In the genomic region with DNA sequence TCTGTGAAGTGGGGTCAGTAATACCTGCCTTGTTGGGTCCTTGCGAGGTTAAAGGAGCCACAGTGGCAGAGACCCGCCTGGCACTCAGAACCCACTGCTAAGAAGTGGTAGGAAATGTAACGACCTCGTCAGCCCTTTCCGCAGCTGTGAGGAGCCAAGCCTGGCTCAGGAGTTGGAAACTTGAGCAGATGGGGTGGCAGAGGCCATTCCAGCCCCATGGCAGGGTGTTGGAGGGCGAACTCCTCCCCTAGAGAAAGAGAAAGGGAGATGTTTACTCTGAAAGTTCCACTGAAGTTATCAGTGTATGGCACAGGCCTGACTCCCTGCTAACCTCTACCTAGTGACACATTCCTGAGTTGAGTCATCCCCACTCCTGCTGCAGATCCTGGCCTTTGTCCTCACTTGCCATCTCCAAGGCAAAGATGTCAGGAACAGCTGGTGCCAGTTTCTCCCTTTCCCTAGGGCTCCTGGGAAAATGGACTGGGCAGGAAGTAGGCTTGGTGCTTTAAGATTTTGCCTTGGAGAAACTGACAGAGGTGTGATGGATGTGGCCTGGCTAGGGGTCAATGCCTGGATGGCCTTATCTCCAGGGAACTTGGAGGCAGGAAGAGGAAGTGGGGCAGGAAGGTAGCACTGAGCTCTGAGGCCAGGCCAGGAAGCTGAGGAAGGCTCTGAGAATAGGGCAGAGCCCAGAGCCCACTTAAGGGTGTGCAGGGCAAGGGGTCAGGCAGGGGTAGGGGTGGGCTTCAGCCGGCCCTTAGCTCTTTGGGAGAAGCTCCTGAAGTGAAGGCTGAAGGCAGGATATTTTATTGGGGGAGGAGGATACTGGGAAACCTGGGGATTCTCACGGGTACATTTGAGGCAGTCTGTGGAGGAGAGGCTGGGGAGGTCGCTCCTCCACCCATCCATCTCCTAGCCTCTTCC, we compare ENCODE assay signal across 8 cellular contexts. TPM values are rescaled to one million over a fixed set of nuclear protein-coding genes. Genes with fewer than 3 reads are reported as not detected.
DNase-seq lines count a peak whose midpoint lies in the region; ATAC-seq and TF ChIP-seq lines count a peak whose summit lies in the region.

No MANE protein-coding gene starts in this region.

- peak; percentile 49 for ATAC-seq in GM18502 (IDR thresholded peaks at IDR 0.05; ENCODE audit: poor library complexity, unreplicated experiment)
- peak; percentile 34 for ATAC-seq in HG02759 (IDR thresholded peaks at IDR 0.05; ENCODE audit: unreplicated experiment)
- ATAC-seq in T-cell (replicated peaks in 1 of 4), result peak; percentile 58 to 61 (median 60)
- peak; percentile 87 for ATAC-seq in mucosa of descending colon
- peak; percentile 61 for ATAC-seq in aorta (ENCODE audit: low FRiP score)

- H3K27me3 ChIP-seq in effector memory CD4-positive, alpha-beta T cell (replicated peaks; ENCODE audit: control insufficient read depth, insufficient read depth, low read length, poor library complexity, severe bottlenecking), result no peaks in the 10 kb centered on the region
- H3K27me3 ChIP-seq in aorta (ENCODE audit: control insufficient read depth in 1 of 2, insufficient read depth in 2 of 2, low read length in 1 of 2), result no peaks in the 10 kb centered on the region

- POLR2A ChIA-PET in T-cell (lab: Charles Lee), result interaction anchor here in 1 of 2 donors (0.6 kb wide), 1 partner anchor 10 kb away, joined by 4 read pairs; no protein-coding TSS in a partner anchor

- peak overlapping the region; percentile 65 for H3K4me3 ChIP-seq in effector memory CD4-positive, alpha-beta T cell (ENCODE audit: insufficient read depth, low read depth, low read length, poor library complexity, severe bottlenecking)
- H3K4me3 ChIP-seq in mucosa of descending colon (no peak overlapping the region), aorta (ENCODE audit: low read length in 2 of 2) (peak overlapping the region in 1 of 2 donors; percentile 36)

- H3K9me3 ChIP-seq in effector memory CD4-positive, alpha-beta T cell (ENCODE audit: control insufficient read depth, low read length), result no peaks in the 10 kb centered on the region
- no peaks in the 10 kb centered on the region for H3K9me3 ChIP-seq in mucosa of descending colon
- no peaks in the 10 kb centered on the region for H3K9me3 ChIP-seq in aorta (ENCODE audit: control insufficient read depth, low read length)

- peak overlapping the region; percentile 84 to 88 (median 87) for H3K4me3 Mint-ChIP-seq in T-cell

- no peaks in the 10 kb centered on the region for H3K9me3 Mint-ChIP-seq in T-cell

- peaks cover 13% of the 10 kb centered on the region for H3K36me3 ChIP-seq in effector memory CD4-positive, alpha-beta T cell (ENCODE audit: control insufficient read depth, insufficient read depth, low read length)
- H3K36me3 ChIP-seq in mucosa of descending colon (ENCODE audit: low read depth) (no peaks in the 10 kb centered on the region), aorta (ENCODE audit: control insufficient read depth in 1 of 2, insufficient read depth in 2 of 2, low read length in 1 of 2) (no peaks in the 10 kb centered on the region)

- DNase-seq in T-cell (peak in 5 of 34 experiments; percentile 7 to 29 (median 23)), mucosa of descending colon (peak; percentile 46 to 56 (median 49)), aorta (peak in 1 of 2 donors; percentile 60), D341Med (ENCODE audit: low spot score) (no peak), DMS153 treated with DMSO at 0.1 percent for 48 hours (lab: John Stamatoyannopoulos, UW; ENCODE audit: unreplicated experiment) (no peak)
- DNase-seq in effector memory CD4-positive, alpha-beta T cell, result no peak

- peak overlapping the region; percentile 95 for H3K27ac Mint-ChIP-seq in T-cell

- 5 to 15% methylated on average over 8 to 9 of the region's 9 CpGs for WGBS in aorta, 2 donors

- peaks cover 10% of the 10 kb centered on the region for H3K4me1 ChIP-seq in effector memory CD4-positive, alpha-beta T cell (ENCODE audit: control insufficient read depth, insufficient read depth, low read length, poor library complexity, severe bottlenecking)
- H3K4me1 ChIP-seq in mucosa of descending colon (ENCODE audit: low read depth), result peaks cover 19% of the 10 kb centered on the region
- H3K4me1 ChIP-seq in aorta (ENCODE audit: control insufficient read depth in 1 of 2, insufficient read depth in 2 of 2, low read length in 2 of 2), result no peaks in the 10 kb centered on the region

- no peaks in the 10 kb centered on the region for H3K27me3 Mint-ChIP-seq in T-cell

- peaks cover 55 to 69% (median 63%) of the 10 kb centered on the region in 3 donors for H3K4me1 Mint-ChIP-seq in T-cell

- H3K36me3 Mint-ChIP-seq in T-cell, result peaks cover 14% of the 10 kb centered on the region

- H3K27ac ChIP-seq in effector memory CD4-positive, alpha-beta T cell (ENCODE audit: insufficient read depth, low read length, poor library complexity, severe bottlenecking), result peak overlapping the region; percentile 72
- peak overlapping the region; percentile 24 to 87 for H3K27ac ChIP-seq in aorta (ENCODE audit: low read depth in 1 of 2, low read length in 2 of 2)

- intact Hi-C loops in mucosa of descending colon (cut with DNase I, micrococcal nuclease), result no loop called here
- intact Hi-C loops in aorta (cut with DNase I), result no loop called here

- CTCF ChIA-PET in T-cell (lab: Charles Lee), result no interaction called here

- TF ChIP-seq CTCF in mucosa of descending colon (IDR thresholded peaks at IDR 0.05), result no peak

RNA-seq across cellular contexts. Expression of gene VAMP5, which starts 0.9 kb away (rescaled TPM):
- total RNA-seq in T-cell (10 to 100 TPM; 25.0 to 40.1 (median 33.9) TPM), mucosa of descending colon (10 to 100 TPM; 10.8 to 39.3 (median 28.3) TPM), aorta (10 to 100 TPM; 60.3 to 83.8 TPM)
- 100 to 1,000 TPM; 180 to 186 TPM for polyA plus RNA-seq in aorta

RNA-seq across cellular contexts. Expression of gene VAMP8, which starts 7.7 kb away (rescaled TPM):
- total RNA-seq in T-cell (100 to 1,000 TPM in 1 of 5 donors, 10 to 100 TPM in 4; 76.2 to 102 (median 84.5) TPM), mucosa of descending colon (100 to 1,000 TPM; 125 to 312 (median 254) TPM), aorta (10 to 100 TPM; 40.5 to 43.5 TPM)
- polyA plus RNA-seq in aorta, result 100 to 1,000 TPM in 1 of 2 donors, 10 to 100 TPM in 1; 23.9 to 256 TPM

RNA-seq across cellular contexts. Expression of gene RNF181, which starts 10.4 kb away (rescaled TPM):
- total RNA-seq in T-cell (10 to 100 TPM; 49.9 to 74.6 (median 64.3) TPM), mucosa of descending colon (10 to 100 TPM; 73.7 to 89.5 (median 80.8) TPM), aorta (10 to 100 TPM; 76.0 to 98.5 TPM)
- 100 to 1,000 TPM; 148 to 203 TPM for polyA plus RNA-seq in aorta

RNA-seq across cellular contexts. Expression of gene TMEM150A, which starts 17.4 kb away (rescaled TPM):
- 10 to 100 TPM in 3 of 5 donors, 1 to 10 TPM in 2; 8.4 to 17.1 (median 16.2) TPM for total RNA-seq in T-cell
- total RNA-seq in mucosa of descending colon, result 10 to 100 TPM in 1 of 3 donors, 1 to 10 TPM in 2; 9.4 to 20.9 (median 10.0) TPM
- 10 to 100 TPM; 13.9 to 19.2 TPM for total RNA-seq in aorta
- 10 to 100 TPM; 17.8 to 27.8 TPM for polyA plus RNA-seq in aorta

RNA-seq across cellular contexts. Expression of gene GGCX, which starts 23.8 kb away (rescaled TPM):
- 10 to 100 TPM; 20.4 to 29.7 (median 25.7) TPM for total RNA-seq in T-cell
- 10 to 100 TPM; 26.4 to 39.1 (median 31.7) TPM for total RNA-seq in mucosa of descending colon
- 10 to 100 TPM; 30.3 to 48.3 TPM for total RNA-seq in aorta
- polyA plus RNA-seq in aorta, result 10 to 100 TPM; 15.5 to 18.6 TPM

Comparison
In these comparisons a context has a peak if more than half of its experiments do, and no peak if none do; other contexts are left out.
1. ATAC-seq: peak in every context shown above with its lines; median percentile 87 in mucosa of descending colon; 61 in aorta; 60 in T-cell; 49 in GM18502; 34 in HG02759.
2. DNase-seq: peak in mucosa of descending colon (3 of 3); none in effector memory CD4-positive, alpha-beta T cell (0 of 3), D341Med (single experiment) and DMS153 treated with DMSO at 0.1 percent for 48 hours (single experiment).